In the genomic region with DNA sequence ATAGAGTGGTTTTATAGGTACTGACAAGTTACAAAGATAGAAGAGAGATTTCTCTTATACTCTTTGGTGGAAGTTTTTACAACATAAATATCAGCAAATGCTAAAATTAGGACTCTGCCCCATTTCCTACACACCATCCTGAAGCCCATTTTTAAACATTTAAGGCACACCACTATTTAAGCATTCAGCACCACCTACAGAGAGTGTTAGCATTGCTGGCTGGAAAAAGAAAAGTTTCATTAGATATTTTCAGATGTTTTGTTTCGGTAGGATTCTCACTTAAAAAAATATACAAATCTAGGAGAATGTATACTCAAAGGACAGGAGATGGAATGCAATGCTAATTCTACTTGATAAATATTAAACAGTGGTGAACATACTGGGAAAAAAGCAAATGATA, we compare ENCODE assay signal across 22 cellular contexts.
DNase-seq lines count a peak whose midpoint lies in the region; ATAC-seq and TF ChIP-seq lines count a peak whose summit lies in the region.
"Had no signal": no experiment of that assay in that cellular context is flagged by ENCODE, and none has a peak within 500 bp of the region (broad histone marks: within the 10 kb centered on the region; RNA-seq: fewer than 3 reads in every experiment).

No MANE protein-coding gene starts in this region.

- H3K14ac ChIP-seq in IMR-90 (replicated peaks; ENCODE audit: low read depth, low read length): no peak overlapping the region

- H3K27me3 Mint-ChIP-seq in chondrocyte (ENCODE audit: low read depth) (no peaks in the 10 kb centered on the region), osteocyte (ENCODE audit: unreplicated experiment) (no peaks in the 10 kb centered on the region)
- H3K27me3 Mint-ChIP-seq: CD4-positive, alpha-beta memory T cell; CD4-positive, CD25-positive, alpha-beta regulatory T cell; CD8-positive, alpha-beta memory T cell had no signal

- H3K9me3 ChIP-seq in IMR-90 (ENCODE audit: control insufficient read depth, insufficient read depth, low read length): no peaks in the 10 kb centered on the region
- H3K9me3 ChIP-seq: BE2C, BLaER1 had no signal

- TF ChIP-seq CTCF in IMR-90 (conservative IDR thresholded peaks at IDR 0.05; ENCODE audit: low read depth, low read length) (no peak; the same call in 1 of the 2 replicates), chondrocyte (IDR thresholded peaks at IDR 0.05) (peak; percentile 62), osteocyte (IDR thresholded peaks at IDR 0.05) (peak; percentile 42)

- no peaks in the 10 kb centered on the region for H4K20me1 ChIP-seq in IMR-90 (ENCODE audit: insufficient read depth, low read length)
- H4K20me1 ChIP-seq: BLaER1 had no signal

- H3K4me1 ChIP-seq in IMR-90 (ENCODE audit: control insufficient read depth, insufficient read depth, low read length): peaks cover 7% of the 10 kb centered on the region

- H3K36me3 Mint-ChIP-seq in chondrocyte (ENCODE audit: low read depth): no peaks in the 10 kb centered on the region
- no peaks in the 10 kb centered on the region for H3K36me3 Mint-ChIP-seq in osteocyte (ENCODE audit: unreplicated experiment)
- H3K36me3 Mint-ChIP-seq: CD14-positive monocyte; CD4-positive, alpha-beta memory T cell; CD4-positive, CD25-positive, alpha-beta regulatory T cell; CD8-positive, alpha-beta memory T cell had no signal

- CTCF ChIA-PET in IMR-90 (lab: Yijun Ruan, JAX): interaction anchor here (1.0 kb wide), 1 partner anchor 12 kb away, joined by 4 read pairs; no protein-coding TSS in a partner anchor

- H3K9me3 Mint-ChIP-seq in chondrocyte (ENCODE audit: low read depth) (no peaks in the 10 kb centered on the region), osteocyte (ENCODE audit: unreplicated experiment) (no peaks in the 10 kb centered on the region)
- H3K9me3 Mint-ChIP-seq: CD8-positive, alpha-beta memory T cell had no signal

- DNase-seq in IMR-90 (peak; percentile 28), chondrocyte (ENCODE audit: low spot score) (no peak), osteocyte (ENCODE audit: extremely low spot score, unreplicated experiment) (no peak), NCI-H128 (lab: John Stamatoyannopoulos, UW; ENCODE audit: unreplicated experiment) (no peak), NK-92 (lab: John Stamatoyannopoulos, UW; ENCODE audit: unreplicated experiment) (no peak)
- DNase-seq: 8988T; ACHN; BE2C; C1 segment of cervical spinal cord; CD4-positive, alpha-beta memory T cell; CD4-positive, CD25-positive, alpha-beta regulatory T cell; CD8-positive, alpha-beta memory T cell; COR-L47; DMS 273 treated with DMSO at 0.1 percent for 48 hours; DMS153; DMS53; DMS79; DND-41; EL had no signal

- no peak for TF ChIP-seq POLR2A in IMR-90 (IDR thresholded peaks at IDR 0.05; ENCODE audit: low read depth, low read length)

- dilution Hi-C loops in IMR-90 (cut with HindIII; ENCODE audit: low sequenced_read_pairs, unreplicated experiment): no loop called here

- H3K23ac ChIP-seq in IMR-90 (ENCODE audit: low read depth, low read length): no peak overlapping the region

- H2AK9ac ChIP-seq in IMR-90 (replicated peaks; ENCODE audit: low read depth, low read length, poor library complexity): no peak overlapping the region

- no peak overlapping the region for H3K27ac ChIP-seq in IMR-90 (ENCODE audit: insufficient read depth, low read length)
- H3K27ac ChIP-seq: BLaER1 had no signal

- H3K27ac Mint-ChIP-seq in chondrocyte (ENCODE audit: unreplicated experiment) (no peak overlapping the region), osteocyte (ENCODE audit: unreplicated experiment) (peak overlapping the region; percentile 51)
- H3K27ac Mint-ChIP-seq: CD4-positive, alpha-beta memory T cell; CD4-positive, CD25-positive, alpha-beta regulatory T cell; CD8-positive, alpha-beta memory T cell had no signal

- no TSS peak for BruUV-seq in IMR-90 (replicated peaks; lab: Mats Ljungman, UMichigan)

- no peak overlapping the region for H3K4me2 ChIP-seq in IMR-90 (ENCODE audit: low read depth, low read length)
- H3K4me2 ChIP-seq: BLaER1 had no signal

- H3K4ac ChIP-seq in IMR-90 (ENCODE audit: low read depth, low read length): no peak overlapping the region

- H3K79me1 ChIP-seq in IMR-90 (ENCODE audit: low read depth in 1 of 2, low read length in 2 of 2): no peaks in the 10 kb centered on the region

- H4K91ac ChIP-seq in IMR-90 (ENCODE audit: insufficient read depth, low read depth, low read length): no peak overlapping the region

- ATAC-seq in IMR-90 (ENCODE audit: low read depth): peak; percentile 74
- ATAC-seq: GM12878 had no signal

- POLR2A ChIA-PET in IMR-90 (lab: Charles Lee; ENCODE audit: unreplicated experiment): no interaction called here

- no peak overlapping the region for H4K8ac ChIP-seq in IMR-90 (ENCODE audit: low read depth in 2 of 2, low read length in 2 of 2)

- H3K56ac ChIP-seq in IMR-90 (ENCODE audit: extremely low read depth, insufficient read depth, low read length): no peak overlapping the region

- intact Hi-C loops in IMR-90 (cut with micrococcal nuclease): no loop called here

- H4K5ac ChIP-seq in IMR-90 (ENCODE audit: low read depth, low read length): no peak overlapping the region

- WGBS in IMR-90 (ENCODE audit: extremely low coverage in 2 of 2, insufficient read length in 1 of 2), 2 experiments: no CpG with 5 or more reads among the region's 1 CpG

- no peaks in the 10 kb centered on the region for H3K27me3 ChIP-seq in IMR-90 (ENCODE audit: control insufficient read depth, insufficient read depth, low read length)
- H3K27me3 ChIP-seq: BE2C, BLaER1 had no signal

- H3K4me3 Mint-ChIP-seq in chondrocyte (ENCODE audit: unreplicated experiment): no peak overlapping the region
- no peak overlapping the region for H3K4me3 Mint-ChIP-seq in osteocyte (ENCODE audit: unreplicated experiment)
- H3K4me3 Mint-ChIP-seq: CD14-positive monocyte; CD4-positive, alpha-beta memory T cell; CD4-positive, CD25-positive, alpha-beta regulatory T cell; CD8-positive, alpha-beta memory T cell had no signal

- peaks cover 4% of the 10 kb centered on the region; the same call in 1 of the 2 replicates for H3K9me1 ChIP-seq in IMR-90 (ENCODE audit: insufficient read depth, low read length)

- no peak overlapping the region for H2BK20ac ChIP-seq in IMR-90 (ENCODE audit: low read depth, low read length)

- no peak overlapping the region for H2BK5ac ChIP-seq in IMR-90 (ENCODE audit: low read depth, low read length, poor library complexity, severe bottlenecking)

- no peak overlapping the region for H3K18ac ChIP-seq in IMR-90 (ENCODE audit: low read depth, low read length)

- no peak overlapping the region for H3K9ac ChIP-seq in IMR-90 (ENCODE audit: low read depth, low read length)
- H3K9ac ChIP-seq: BLaER1 had no signal

- H3K4me1 Mint-ChIP-seq in chondrocyte (ENCODE audit: low read depth) (peaks cover 44% of the 10 kb centered on the region), osteocyte (ENCODE audit: unreplicated experiment) (peaks cover 46% of the 10 kb centered on the region)
- H3K4me1 Mint-ChIP-seq: CD4-positive, alpha-beta memory T cell; CD4-positive, CD25-positive, alpha-beta regulatory T cell; CD8-positive, alpha-beta memory T cell had no signal

- H2BK120ac ChIP-seq in IMR-90 (ENCODE audit: low read depth, low read length): no peak overlapping the region

- 0 out of 2 replicates have a peak, but pooled peaks have one; percentile 15 for TF ChIP-seq RAD21 in IMR-90 (IDR thresholded peaks at IDR 0.05; ENCODE audit: low read length)

- H2BK15ac ChIP-seq in IMR-90 (ENCODE audit: low read depth, low read length): no peak overlapping the region

- in situ Hi-C loops in IMR-90 (cut with MboI; ENCODE audit: low sequenced_read_pairs): no loop called here

- H2AK5ac ChIP-seq in IMR-90 (ENCODE audit: low read depth, low read length): no peak overlapping the region

- no peaks in the 10 kb centered on the region for H3K36me3 ChIP-seq in IMR-90 (ENCODE audit: control insufficient read depth, insufficient read depth, low read length)
- H3K36me3 ChIP-seq: BE2C, BLaER1 had no signal

- H3K4me3 ChIP-seq in IMR-90 (ENCODE audit: insufficient read depth, low read depth, low read length): no peak overlapping the region
- H3K4me3 ChIP-seq: BLaER1, GM12878 had no signal

- H2AFZ ChIP-seq in IMR-90 (replicated peaks; ENCODE audit: low read length, poor library complexity): no peak overlapping the region

TF ChIP-seq in IMR-90, 13 proteins besides CTCF, POLR2A, EP300 and RAD21:
- TF ChIP-seq CEBPB (IDR thresholded peaks at IDR 0.05; ENCODE audit: low read depth, low read length): no peak
- TF ChIP-seq, protein P1, sequence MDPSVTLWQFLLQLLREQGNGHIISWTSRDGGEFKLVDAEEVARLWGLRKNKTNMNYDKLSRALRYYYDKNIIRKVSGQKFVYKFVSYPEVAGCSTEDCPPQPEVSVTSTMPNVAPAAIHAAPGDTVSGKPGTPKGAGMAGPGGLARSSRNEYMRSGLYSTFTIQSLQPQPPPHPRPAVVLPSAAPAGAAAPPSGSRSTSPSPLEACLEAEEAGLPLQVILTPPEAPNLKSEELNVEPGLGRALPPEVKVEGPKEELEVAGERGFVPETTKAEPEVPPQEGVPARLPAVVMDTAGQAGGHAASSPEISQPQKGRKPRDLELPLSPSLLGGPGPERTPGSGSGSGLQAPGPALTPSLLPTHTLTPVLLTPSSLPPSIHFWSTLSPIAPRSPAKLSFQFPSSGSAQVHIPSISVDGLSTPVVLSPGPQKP (IDR thresholded peaks at IDR 0.05; ENCODE audit: borderline replicate concordance, low read depth, low read length): no peak
- TF ChIP-seq, protein P2, sequence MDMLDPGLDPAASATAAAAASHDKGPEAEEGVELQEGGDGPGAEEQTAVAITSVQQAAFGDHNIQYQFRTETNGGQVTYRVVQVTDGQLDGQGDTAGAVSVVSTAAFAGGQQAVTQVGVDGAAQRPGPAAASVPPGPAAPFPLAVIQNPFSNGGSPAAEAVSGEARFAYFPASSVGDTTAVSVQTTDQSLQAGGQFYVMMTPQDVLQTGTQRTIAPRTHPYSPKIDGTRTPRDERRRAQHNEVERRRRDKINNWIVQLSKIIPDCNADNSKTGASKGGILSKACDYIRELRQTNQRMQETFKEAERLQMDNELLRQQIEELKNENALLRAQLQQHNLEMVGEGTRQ (IDR thresholded peaks at IDR 0.05; ENCODE audit: low read depth, low read length): no peak
- no peak for TF ChIP-seq RFX5 (IDR thresholded peaks at IDR 0.05; ENCODE audit: low read depth, low read length)
- TF ChIP-seq RCOR1 (IDR thresholded peaks at IDR 0.05; ENCODE audit: insufficient replicate concordance, low read length): no peak
- TF ChIP-seq CHD1 (IDR thresholded peaks at IDR 0.05; ENCODE audit: low read depth, low read length): no peak
- TF ChIP-seq MAZ (IDR thresholded peaks at IDR 0.05; ENCODE audit: borderline replicate concordance, low read depth, low read length): no peak
- no peak for TF ChIP-seq SMC3 (IDR thresholded peaks at IDR 0.05; ENCODE audit: low read depth, low read length)
- TF ChIP-seq FOS (IDR thresholded peaks at IDR 0.05; ENCODE audit: low read depth, low read length): no peak
TF ChIP-seq in IMR-90: peak in this region for 0.
